In the genomic region with DNA sequence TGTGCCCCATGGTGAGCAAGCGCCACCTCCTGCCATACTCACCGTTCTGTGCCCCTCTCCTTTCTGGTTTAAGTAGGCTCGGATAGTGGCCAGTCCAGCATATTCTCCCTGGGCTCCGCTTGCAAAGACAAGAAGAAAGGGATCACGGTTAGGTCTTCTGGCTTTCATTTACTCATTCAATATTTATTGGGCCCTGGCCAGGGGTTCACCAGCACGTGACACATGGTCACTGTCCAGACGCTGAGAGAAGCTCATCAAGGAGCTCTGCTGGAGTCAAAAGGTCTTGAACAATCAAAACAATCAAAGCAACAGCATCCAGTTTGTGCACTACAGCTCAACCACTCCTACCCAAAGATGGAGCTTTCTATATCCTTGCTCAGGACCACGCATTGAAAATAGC, we compare ENCODE assay signal across 18 cellular contexts.
DNase-seq lines count a peak whose midpoint lies in the region; ATAC-seq, FAIRE-seq and TF ChIP-seq lines count a peak whose summit lies in the region.
"Had no signal": no experiment of that assay in that cellular context is flagged by ENCODE, and none has a peak within 500 bp of the region (broad histone marks: within the 10 kb centered on the region; RNA-seq: fewer than 3 reads in every experiment).

No MANE protein-coding gene starts in this region.

- no peak overlapping the region for H3K18ac ChIP-seq in H9 (ENCODE audit: insufficient read length, low read depth, low read length)

- no peak overlapping the region for H4K91ac ChIP-seq in H9 (ENCODE audit: insufficient read length, low read depth, low read length)

- no peak overlapping the region for H4K8ac ChIP-seq in H9 (replicated peaks; ENCODE audit: insufficient read length, low read depth, low read length)

- no peak overlapping the region for H3T11ph ChIP-seq in H9 (ENCODE audit: low read length)

- H3K9ac ChIP-seq in H9 (ENCODE audit: extremely low read depth, insufficient read length, low read length), result no peak overlapping the region
- peak overlapping the region; percentile 52 for H3K9ac ChIP-seq in endothelial cell of umbilical vein (replicated peaks; ENCODE audit: extremely low read depth, insufficient read depth, low read length)

- no peak overlapping the region for H3K4ac ChIP-seq in H9 (ENCODE audit: low read depth, low read length)

- DNase-seq in H9 (no peak), RPMI7951 (ENCODE audit: low read depth) (peak; percentile 10), endothelial cell of umbilical vein (ENCODE audit: low read depth, low spot score) (peak; percentile 24), osteocyte (ENCODE audit: extremely low spot score, unreplicated experiment) (no peak), Caco-2 (no peak), hippocampal formation (lab: John Stamatoyannopoulos, UW) (no peak)
- DNase-seq: activated CD4-positive, alpha-beta T cell treated with anti-CD3 and anti-CD28 coated beads, Interleukin-2, amount 50 U/mL, for 1 hour; activated CD8-positive, alpha-beta memory T cell treated with anti-CD3 and anti-CD28 coated beads, Interleukin-2, amount 50 U/mL, for 48 hours; activated naive CD4-positive, alpha-beta T cell treated with anti-CD3 and anti-CD28 coated beads for 36 hours; CD4-positive, alpha-beta memory T cell; colonic mucosa; KBM-7; NCI-H1092 treated with DMSO at 0.1 percent for 48 hours; NCI-H2029 treated with DMSO at 0.1 percent for 48 hours; SIG-M5 had no signal

- BruUV-seq in endothelial cell of umbilical vein (replicated peaks; lab: Mats Ljungman, UMichigan) (no TSS peak), Caco-2 (replicated peaks; lab: Mats Ljungman, UMichigan) (no TSS peak)

- H3K27me3 ChIP-seq in H9 (ENCODE audit: insufficient read depth, low read length), result no peaks in the 10 kb centered on the region; the same call in 1 of the 2 replicates
- no peaks in the 10 kb centered on the region for H3K27me3 ChIP-seq in endothelial cell of umbilical vein (ENCODE audit: control insufficient read depth in 2 of 2, insufficient read depth in 2 of 2, low read length in 2 of 2)
- H3K27me3 ChIP-seq in Caco-2 (replicated peaks; ENCODE audit: control insufficient read depth, insufficient read depth, low read length), result no peaks in the 10 kb centered on the region
- H3K27me3 ChIP-seq: colonic mucosa had no signal

- TF ChIP-seq POLR2A in endothelial cell of umbilical vein (IDR thresholded peaks at IDR 0.05; ENCODE audit: low read depth, low read length), result no peak

- no CpG with 5 or more reads among the region's 8 CpGs for WGBS in H9 (ENCODE audit: extremely low coverage, insufficient read length, low lambda C conversion rate)

- no peak overlapping the region for H3K14ac ChIP-seq in H9 (ENCODE audit: insufficient read depth, low read length)

- POLR2A ChIA-PET in endothelial cell of umbilical vein (lab: Charles Lee), result interaction anchor here (0.5 kb wide), 1 partner anchor 557 kb away, joined by 4 read pairs; a partner anchor contains a TSS
- POLR2A ChIA-PET in Caco-2 (lab: Charles Lee), result no interaction called here

- H3K36me3 ChIP-seq in endothelial cell of umbilical vein (ENCODE audit: control insufficient read depth in 2 of 2, extremely low read depth in 1 of 2, insufficient read depth in 2 of 2, low read length in 2 of 2) (no peaks in the 10 kb centered on the region), Caco-2 (ENCODE audit: control insufficient read depth, insufficient read depth, low read length) (no peaks in the 10 kb centered on the region; the same call in 1 of the 2 replicates)
- H3K36me3 ChIP-seq: colonic mucosa had no signal

- CTCF ChIA-PET in endothelial cell of umbilical vein (lab: Charles Lee), result interaction anchor here (4.7 kb wide), 1 partner anchor 13 kb away, joined by 23 read pairs; no protein-coding TSS in a partner anchor
- CTCF ChIA-PET in Caco-2 (lab: Charles Lee), result no interaction called here

- H3K9me1 ChIP-seq in endothelial cell of umbilical vein (replicated peaks; ENCODE audit: control insufficient read depth, extremely low read depth, insufficient read depth, low read length), result no peaks in the 10 kb centered on the region

- H3K9me3 Mint-ChIP-seq in H9, result no peaks in the 10 kb centered on the region
- H3K9me3 Mint-ChIP-seq in osteocyte (ENCODE audit: unreplicated experiment), result no peaks in the 10 kb centered on the region
- H3K9me3 Mint-ChIP-seq in Caco-2 (ENCODE audit: unreplicated experiment), result no peaks in the 10 kb centered on the region
- H3K9me3 Mint-ChIP-seq: activated naive CD4-positive, alpha-beta T cell treated with anti-CD3 and anti-CD28 coated beads for 36 hours; CD4-positive, alpha-beta memory T cell had no signal

- ATAC-seq in HG03045 (IDR thresholded peaks at IDR 0.05; ENCODE audit: unreplicated experiment), result no peak
- ATAC-seq in HG03432 (IDR thresholded peaks at IDR 0.05; ENCODE audit: unreplicated experiment), result no peak

- no peak overlapping the region for H2BK15ac ChIP-seq in H9 (ENCODE audit: low read depth, low read length)

- dilution Hi-C loops in endothelial cell of umbilical vein (cut with MboI; ENCODE audit: extremely low pct_ligation_motif_present, low sequenced_read_pairs), result no loop called here

- intact Hi-C loops in endothelial cell of umbilical vein (cut with micrococcal nuclease), result loop anchor here (5.0 to 10.0 kb wide), 2 partner anchors 133 to 561 kb away; a partner anchor contains a TSS
- intact Hi-C loops in Caco-2 (cut with micrococcal nuclease; ENCODE audit: unreplicated experiment), result no loop called here

- H3K4me2 ChIP-seq in H9 (ENCODE audit: insufficient read depth, insufficient read length, low read length) (no peak overlapping the region), endothelial cell of umbilical vein (ENCODE audit: insufficient read depth, low read length) (no peak overlapping the region)

- H3K4me3 Mint-ChIP-seq in H9 (no peak overlapping the region), osteocyte (ENCODE audit: unreplicated experiment) (no peak overlapping the region), Caco-2 (ENCODE audit: unreplicated experiment) (no peak overlapping the region)
- H3K4me3 Mint-ChIP-seq: activated naive CD4-positive, alpha-beta T cell treated with anti-CD3 and anti-CD28 coated beads for 36 hours; CD4-positive, alpha-beta memory T cell had no signal

- H3K36me3 Mint-ChIP-seq in H9 (ENCODE audit: insufficient read depth in 1 of 3, low read depth in 3 of 3) (peaks cover 16 to 39% (median 23%) of the 10 kb centered on the region in 3 experiments), osteocyte (ENCODE audit: unreplicated experiment) (no peaks in the 10 kb centered on the region), Caco-2 (ENCODE audit: insufficient read depth, unreplicated experiment) (peaks cover 95% of the 10 kb centered on the region)
- H3K36me3 Mint-ChIP-seq: CD4-positive, alpha-beta memory T cell had no signal

- TF ChIP-seq CTCF in H9 (conservative IDR thresholded peaks at IDR 0.05) (no peak), endothelial cell of umbilical vein (IDR thresholded peaks at IDR 0.05; ENCODE audit: extremely low read depth in 1 of 2, insufficient read depth in 1 of 2, low read depth in 1 of 2, low read length in 2 of 2) (no peak), osteocyte (IDR thresholded peaks at IDR 0.05) (no peak), Caco-2 (IDR thresholded peaks at IDR 0.05; ENCODE audit: insufficient read depth in 1 of 2, low read depth in 1 of 2, low read length in 1 of 2, severe bottlenecking in 1 of 2, unreplicated experiment in 1 of 2) (no peak)

- H3K4me1 ChIP-seq in H9 (ENCODE audit: insufficient read depth, low read length) (no peaks in the 10 kb centered on the region), endothelial cell of umbilical vein (ENCODE audit: control insufficient read depth, extremely low read depth, insufficient read depth, low read length) (peaks cover 59% of the 10 kb centered on the region), Caco-2 (no peaks in the 10 kb centered on the region)
- H3K4me1 ChIP-seq: colonic mucosa had no signal

- no peaks in the 10 kb centered on the region for H3K9me3 ChIP-seq in H9 (ENCODE audit: control insufficient read depth, low read depth, low read length)
- H3K9me3 ChIP-seq in endothelial cell of umbilical vein (replicated peaks; ENCODE audit: control insufficient read depth, insufficient read depth, low read length), result no peaks in the 10 kb centered on the region
- no peaks in the 10 kb centered on the region for H3K9me3 ChIP-seq in Caco-2
- H3K9me3 ChIP-seq: colonic mucosa had no signal

- no peak overlapping the region for H2BK12ac ChIP-seq in H9 (ENCODE audit: insufficient read length, low read depth, low read length)

- H3K79me2 ChIP-seq in H9 (ENCODE audit: insufficient read depth, low read length), result no peaks in the 10 kb centered on the region
- H3K79me2 ChIP-seq in endothelial cell of umbilical vein (ENCODE audit: control insufficient read depth, insufficient read depth, low read length), result no peaks in the 10 kb centered on the region

- H2AFZ ChIP-seq in H9 (ENCODE audit: low read length) (no peak overlapping the region), endothelial cell of umbilical vein (ENCODE audit: low read depth, low read length) (no peak overlapping the region)

- H3K23me2 ChIP-seq in H9 (ENCODE audit: insufficient read length, low read depth, low read length, poor library complexity, severe bottlenecking), result no peaks in the 10 kb centered on the region

- H2AK5ac ChIP-seq in H9 (ENCODE audit: insufficient read length, low read length), result no peak overlapping the region

- no peak overlapping the region for H4K5ac ChIP-seq in H9 (ENCODE audit: insufficient read length, low read depth, low read length)

- no peaks in the 10 kb centered on the region for H4K20me1 ChIP-seq in H9 (ENCODE audit: control insufficient read depth, insufficient read depth, insufficient read length)
- no peaks in the 10 kb centered on the region for H4K20me1 ChIP-seq in endothelial cell of umbilical vein (replicated peaks; ENCODE audit: control insufficient read depth, extremely low read depth, insufficient read depth, low read length)

- no peak overlapping the region for H2BK20ac ChIP-seq in H9 (ENCODE audit: low read depth, low read length, poor library complexity, severe bottlenecking)

- H3K27me3 Mint-ChIP-seq in H9 (ENCODE audit: low read depth), result no peaks in the 10 kb centered on the region
- H3K27me3 Mint-ChIP-seq in osteocyte (ENCODE audit: unreplicated experiment), result no peaks in the 10 kb centered on the region
- no peaks in the 10 kb centered on the region for H3K27me3 Mint-ChIP-seq in Caco-2 (ENCODE audit: insufficient read depth, unreplicated experiment)
- H3K27me3 Mint-ChIP-seq: CD4-positive, alpha-beta memory T cell had no signal

- H3K23ac ChIP-seq in H9 (ENCODE audit: insufficient read length, low read depth, low read length), result no peak overlapping the region

- no peak overlapping the region for H3K4me3 ChIP-seq in endothelial cell of umbilical vein (replicated peaks in 1 of 3; ENCODE audit: insufficient read depth in 1 of 3, low read depth in 1 of 3, low read length in 3 of 3)
- H3K4me3 ChIP-seq in Caco-2 (ENCODE audit: low read depth, low read length), result no peak overlapping the region
- H3K4me3 ChIP-seq: colonic mucosa had no signal

- H2BK120ac ChIP-seq in H9 (ENCODE audit: low read depth, low read length, poor library complexity, severe bottlenecking), result no peak overlapping the region

- H3K27ac Mint-ChIP-seq in H9 (peak overlapping the region in 2 of 3 experiments; percentile 6 to 46; a peak in 3 of 7 replicates), osteocyte (ENCODE audit: unreplicated experiment) (peak overlapping the region; percentile 92), Caco-2 (ENCODE audit: unreplicated experiment) (no peak overlapping the region)
- H3K27ac Mint-ChIP-seq: activated naive CD4-positive, alpha-beta T cell treated with anti-CD3 and anti-CD28 coated beads for 36 hours; CD4-positive, alpha-beta memory T cell had no signal

- no peak overlapping the region for H2BK5ac ChIP-seq in H9 (ENCODE audit: insufficient read length, low read length)

- H3K4me1 Mint-ChIP-seq in H9 (peaks cover 0 to 4% of the 10 kb centered on the region in 2 experiments; a peak in 1 of 4 replicates), osteocyte (ENCODE audit: unreplicated experiment) (peaks cover 76% of the 10 kb centered on the region), Caco-2 (ENCODE audit: low read depth, unreplicated experiment) (no peaks in the 10 kb centered on the region)

- no peak overlapping the region for H3K56ac ChIP-seq in H9 (ENCODE audit: insufficient read length, low read depth, low read length)

- H3K27ac ChIP-seq in H9 (ENCODE audit: insufficient read length, low read depth, low read length) (no peak overlapping the region), endothelial cell of umbilical vein (ENCODE audit: insufficient read depth, low read depth, low read length) (peak overlapping the region; percentile 99)
- H3K27ac ChIP-seq: colonic mucosa had no signal

- FAIRE-seq in endothelial cell of umbilical vein (lab: Jason Lieb, UNC), result no peak
- FAIRE-seq: GM12892 had no signal

- no peaks in the 10 kb centered on the region for H3K79me1 ChIP-seq in H9 (ENCODE audit: insufficient read depth, low read depth, low read length, poor library complexity, severe bottlenecking)

Comparison
In these comparisons a context has a peak if more than half of its experiments do, and no peak if none do; other contexts are left out.
1. DNase-seq: peak in RPMI7951 (single experiment) and endothelial cell of umbilical vein (single experiment); none in H9 (single experiment), osteocyte (single experiment), Caco-2 (0 of 2) and hippocampal formation (0 of 2).